Comparison of ENCODE assay signal across 18 cellular contexts in genomic region chr4:79024371-79024770, GRCh38.
A peak's percentile ranks its signal among the peaks of the same experiment; 100 is the strongest.
DNase-seq lines count a peak whose midpoint lies in the region; ATAC-seq and TF ChIP-seq lines count a peak whose summit lies in the region.
"Had no signal": no experiment of that assay in that cellular context is flagged by ENCODE, and none has a peak within 500 bp of the region (broad histone marks: within the 10 kb centered on the region; RNA-seq: fewer than 3 reads in every experiment).

No MANE protein-coding gene starts in this region.

- H3K9me2 ChIP-seq in PC-3 (replicated peaks; ENCODE audit: low read length) (no peaks in the 10 kb centered on the region), neural cell (ENCODE audit: insufficient read depth, low read length) (no peaks in the 10 kb centered on the region)

- peaks cover 34% of the 10 kb centered on the region for H3K4me1 ChIP-seq in PC-3 (ENCODE audit: insufficient read depth, low read length)
- H3K4me1 ChIP-seq: BLaER1 treated with 17β-estradiol and CSF1 and Interleukin-3, amounts not matched to agents 10 nM and 100 nM; Caco-2 had no signal

- H4K20me1 ChIP-seq in PC-3 (ENCODE audit: low read length) (no peaks in the 10 kb centered on the region), neural cell (ENCODE audit: insufficient read depth) (no peaks in the 10 kb centered on the region)
- H4K20me1 ChIP-seq: BLaER1 treated with 17β-estradiol and CSF1 and Interleukin-3, amounts not matched to agents 10 nM and 100 nM had no signal

- H3K9ac ChIP-seq in PC-3 (ENCODE audit: low read length) (no peak overlapping the region), neural cell (ENCODE audit: low read length) (no peak overlapping the region)
- H3K9ac ChIP-seq: BLaER1 treated with 17β-estradiol and CSF1 and Interleukin-3, amounts not matched to agents 10 nM and 100 nM had no signal

- H3K27ac ChIP-seq in PC-3 (ENCODE audit: low read length): peak overlapping the region; percentile 23
- H3K27ac ChIP-seq in neural cell (ENCODE audit: low read length): peak overlapping the region; percentile 11
- H3K27ac ChIP-seq: BLaER1 treated with 17β-estradiol and CSF1 and Interleukin-3, amounts not matched to agents 10 nM and 100 nM; C4-2B had no signal

- ATAC-seq in PC-3 (no peak), Right ventricle myocardium inferior (no peak)
- ATAC-seq: CD8-positive, alpha-beta T cell; GM12878 had no signal

- BruUV-seq in PC-3 (replicated peaks; lab: Mats Ljungman, UMichigan): no TSS peak

- H3K9me3 ChIP-seq in PC-3 (ENCODE audit: low read length) (no peaks in the 10 kb centered on the region), neural cell (ENCODE audit: low read length) (no peaks in the 10 kb centered on the region)
- H3K9me3 ChIP-seq: BLaER1 treated with 17β-estradiol and CSF1 and Interleukin-3, amounts not matched to agents 10 nM and 100 nM; Caco-2 had no signal

- intact Hi-C loops in PC-3 (cut with micrococcal nuclease) (no loop called here), Right ventricle myocardium inferior (cut with DNase I) (no loop called here)

- CTCF ChIA-PET in PC-3 (lab: Charles Lee): no interaction called here

- H3K27me3 ChIP-seq in PC-3 (ENCODE audit: low read length) (no peaks in the 10 kb centered on the region), neural cell (ENCODE audit: insufficient read depth, low read depth, low read length) (no peaks in the 10 kb centered on the region)
- H3K27me3 ChIP-seq: BLaER1 treated with 17β-estradiol and CSF1 and Interleukin-3, amounts not matched to agents 10 nM and 100 nM had no signal

- no peak for TF ChIP-seq EP300 in neural cell (conservative IDR thresholded peaks at IDR 0.05; ENCODE audit: poor library complexity, severe bottlenecking)

- DNase-seq in ELF-1 (ENCODE audit: low read depth, low spot score) (peak; percentile 69), PC-3 (no peak), NCI-H2107 treated with DMSO at 0.1 percent for 48 hours (lab: John Stamatoyannopoulos, UW; ENCODE audit: unreplicated experiment) (no peak), Right ventricle myocardium inferior (ENCODE audit: missing footprints) (no peak), SKM-1 (lab: John Stamatoyannopoulos, UW; ENCODE audit: unreplicated experiment) (no peak)
- DNase-seq in stimulated activated CD8-positive, alpha-beta memory T cell treated with anti-CD3 and anti-CD28 coated beads, Interleukin-4, amount 100 ng/mL, for 48 hours: no peak
- DNase-seq: 8988T; ACHN; Caco-2; Calu3; CD4-positive, alpha-beta T cell; CD8-positive, alpha-beta T cell; DMS79 treated with DMSO at 0.1 percent for 48 hours; GDM1 had no signal

- no peaks in the 10 kb centered on the region for H3K36me3 ChIP-seq in PC-3 (ENCODE audit: low read depth, low read length)
- no peaks in the 10 kb centered on the region for H3K36me3 ChIP-seq in neural cell (ENCODE audit: insufficient read depth, low read length)
- H3K36me3 ChIP-seq: BLaER1 treated with 17β-estradiol and CSF1 and Interleukin-3, amounts not matched to agents 10 nM and 100 nM had no signal

- TF ChIP-seq CTCF in PC-3 (conservative IDR thresholded peaks at IDR 0.05; ENCODE audit: low read depth, low read length) (no peak), neural cell (IDR thresholded peaks at IDR 0.05; ENCODE audit: poor library complexity, severe bottlenecking) (no peak)

- no peak for TF ChIP-seq RAD21 in neural cell (conservative IDR thresholded peaks at IDR 0.05)

- POLR2A ChIA-PET in PC-3 (lab: Charles Lee; ENCODE audit: unreplicated experiment): interaction anchor here (0.6 kb wide), 1 partner anchor 1162 kb away, joined by 3 read pairs; no protein-coding TSS in a partner anchor

- H3K4me2 ChIP-seq in PC-3 (ENCODE audit: low read length) (0 out of 2 replicates have a peak overlapping the region, but pooled peaks have one; percentile 9), neural cell (ENCODE audit: low read length) (no peak overlapping the region)
- H3K4me2 ChIP-seq: BLaER1 treated with 17β-estradiol and CSF1 and Interleukin-3, amounts not matched to agents 10 nM and 100 nM had no signal

- H3K79me2 ChIP-seq in PC-3 (ENCODE audit: low read length) (no peaks in the 10 kb centered on the region), neural cell (replicated peaks; ENCODE audit: insufficient read depth, low read length) (no peaks in the 10 kb centered on the region)

- H3F3A ChIP-seq in PC-3 (ENCODE audit: low read length, unreplicated experiment): no peaks in the 10 kb centered on the region
- no peaks in the 10 kb centered on the region for H3F3A ChIP-seq in neural cell (ENCODE audit: insufficient read depth, low read length, poor library complexity, severe bottlenecking)

- H3K4me3 ChIP-seq in PC-3 (ENCODE audit: low read length): no peak overlapping the region
- no peak overlapping the region for H3K4me3 ChIP-seq in neural cell (ENCODE audit: low read length)
- H3K4me3 ChIP-seq: BLaER1 treated with 17β-estradiol and CSF1 and Interleukin-3, amounts not matched to agents 10 nM and 100 nM; GM12878 had no signal

- no peak overlapping the region for H2AFZ ChIP-seq in PC-3 (ENCODE audit: low read length)
- no peak overlapping the region for H2AFZ ChIP-seq in neural cell (ENCODE audit: low read depth, low read length)

TF ChIP-seq in neural cell, 6 proteins besides CTCF, POLR2A, EP300 and RAD21:
- TF ChIP-seq EZH2 (IDR thresholded peaks at IDR 0.05; ENCODE audit: borderline replicate concordance, insufficient read depth, low read length, poor library complexity, severe bottlenecking): no peak
- no peak for TF ChIP-seq REST (IDR thresholded peaks at IDR 0.05; ENCODE audit: borderline replicate concordance)
- TF ChIP-seq SMC3 (conservative IDR thresholded peaks at IDR 0.05; ENCODE audit: poor library complexity): no peak
- no peak for TF ChIP-seq POLR2AphosphoS5 (IDR thresholded peaks at IDR 0.05)
- TF ChIP-seq TAF1 (IDR thresholded peaks at IDR 0.05; ENCODE audit: low read depth): no peak
- TF ChIP-seq MXI1 (conservative IDR thresholded peaks at IDR 0.05; ENCODE audit: poor library complexity, severe bottlenecking): no peak
